ENCODE assay signal across 12 cellular contexts in genomic region chr7:44982535-44982923, GRCh38. TPM values are rescaled to one million over a fixed set of nuclear protein-coding genes. Genes with fewer than 3 reads are reported as not detected.
DNase-seq lines count a peak whose midpoint lies in the region; ATAC-seq and TF ChIP-seq lines count a peak whose summit lies in the region.
"Had no signal": no experiment of that assay in that cellular context is flagged by ENCODE, and none has a peak within 500 bp of the region (broad histone marks: within the 10 kb centered on the region; RNA-seq: fewer than 3 reads in every experiment).

No MANE protein-coding gene starts in this region.

- H3K9ac ChIP-seq in SU-DHL-6 (ENCODE audit: low read length): no peak overlapping the region

- ATAC-seq in HG02852 (IDR thresholded peaks at IDR 0.05; ENCODE audit: unreplicated experiment): no peak
- ATAC-seq in GM21447 (IDR thresholded peaks at IDR 0.05; ENCODE audit: unreplicated experiment): no peak

- H3K4me1 ChIP-seq in effector memory CD4-positive, alpha-beta T cell (ENCODE audit: control insufficient read depth, insufficient read depth, low read length, poor library complexity, severe bottlenecking): peaks cover 69% of the 10 kb centered on the region
- peaks cover 7% of the 10 kb centered on the region for H3K4me1 ChIP-seq in hepatocyte (ENCODE audit: insufficient read depth)

- H2AFZ ChIP-seq in SU-DHL-6 (ENCODE audit: low read depth, low read length, severe bottlenecking) (no peak overlapping the region), hepatocyte (no peak overlapping the region)

- no peaks in the 10 kb centered on the region for H3K27me3 ChIP-seq in SU-DHL-6 (ENCODE audit: low read length)
- no peaks in the 10 kb centered on the region for H3K27me3 ChIP-seq in effector memory CD4-positive, alpha-beta T cell (replicated peaks; ENCODE audit: control insufficient read depth, insufficient read depth, low read length, poor library complexity, severe bottlenecking)
- no peaks in the 10 kb centered on the region for H3K27me3 ChIP-seq in hepatocyte

- H3K9me2 ChIP-seq in SU-DHL-6 (replicated peaks; ENCODE audit: insufficient read depth, low read length) (no peaks in the 10 kb centered on the region), hepatocyte (replicated peaks; ENCODE audit: insufficient read depth) (no peaks in the 10 kb centered on the region)

- H3F3A ChIP-seq in SU-DHL-6 (ENCODE audit: insufficient read depth): peaks cover 72% of the 10 kb centered on the region

- peaks cover 12% of the 10 kb centered on the region for H4K20me1 ChIP-seq in SU-DHL-6 (ENCODE audit: low read depth, low read length)
- no peaks in the 10 kb centered on the region for H4K20me1 ChIP-seq in hepatocyte (ENCODE audit: insufficient read depth, poor library complexity, severe bottlenecking)

- peaks cover 47% of the 10 kb centered on the region for H3K79me2 ChIP-seq in SU-DHL-6 (ENCODE audit: insufficient read depth, low read length)
- H3K79me2 ChIP-seq in hepatocyte: peaks cover 9% of the 10 kb centered on the region

- H3K4me3 ChIP-seq in SU-DHL-6 (ENCODE audit: insufficient read depth, low read length, poor library complexity, severe bottlenecking) (no peak overlapping the region), hepatocyte (no peak overlapping the region)
- no peak overlapping the region for H3K4me3 ChIP-seq in effector memory CD4-positive, alpha-beta T cell (ENCODE audit: insufficient read depth, low read depth, low read length, poor library complexity, severe bottlenecking)

- no peaks in the 10 kb centered on the region for H3K9me3 ChIP-seq in SU-DHL-6 (ENCODE audit: insufficient read depth, low read length)
- H3K9me3 ChIP-seq in effector memory CD4-positive, alpha-beta T cell (ENCODE audit: control insufficient read depth, low read length): no peaks in the 10 kb centered on the region
- H3K9me3 ChIP-seq in hepatocyte (ENCODE audit: low read depth): no peaks in the 10 kb centered on the region

- peak; percentile 21 for DNase-seq in stimulated activated CD4-positive, alpha-beta T cell treated with anti-CD3 and anti-CD28 coated beads, Interleukin-15, amount 100 ng/mL, for 24 hours
- no peak for DNase-seq in stimulated activated CD4-positive, alpha-beta T cell treated with anti-CD3 and anti-CD28 coated beads, Interleukin-12 subunit alpha, Interleukin-12 subunit beta, amount 100 ng/mL, for 4 hours
- no peak for DNase-seq in effector memory CD4-positive, alpha-beta T cell
- DNase-seq in hepatocyte (ENCODE audit: low spot score) (no peak), HCEC 1CT (no peak)
- DNase-seq: anterior cingulate cortex; Kasumi-1; retina; stimulated activated CD4-positive, alpha-beta T cell treated with anti-CD3 and anti-CD28 coated beads, Interleukin-4, amount 100 ng/mL, for 1 hour had no signal

- H3K27ac ChIP-seq in SU-DHL-6 (ENCODE audit: low read depth, low read length): peak overlapping the region; percentile 95
- H3K27ac ChIP-seq in effector memory CD4-positive, alpha-beta T cell (ENCODE audit: insufficient read depth, low read length, poor library complexity, severe bottlenecking): peak overlapping the region; percentile 12
- no peak overlapping the region for H3K27ac ChIP-seq in hepatocyte

- TF ChIP-seq CTCF in SU-DHL-6 (IDR thresholded peaks at IDR 0.05; ENCODE audit: insufficient read depth, low read length, poor library complexity, severe bottlenecking) (no peak), hepatocyte (IDR thresholded peaks at IDR 0.05; ENCODE audit: poor library complexity) (no peak)

- WGBS in hepatocyte (ENCODE audit: low lambda C conversion rate, missing lambda C conversion rate): 100% methylated on average over 1 of the region's 1 CpG

- H3K36me3 ChIP-seq in SU-DHL-6 (ENCODE audit: low read length) (peaks cover 35% of the 10 kb centered on the region), hepatocyte (replicated peaks; ENCODE audit: insufficient read depth, low read depth) (no peaks in the 10 kb centered on the region)
- H3K36me3 ChIP-seq in effector memory CD4-positive, alpha-beta T cell (ENCODE audit: control insufficient read depth, insufficient read depth, low read length): peaks cover 31% of the 10 kb centered on the region

- H3K4me2 ChIP-seq in SU-DHL-6 (ENCODE audit: low read depth, low read length, poor library complexity, severe bottlenecking) (peak overlapping the region; percentile 83), hepatocyte (no peak overlapping the region)

RNA-seq across cellular contexts. Expression of gene MYO1G, which starts 3.7 kb away (rescaled TPM):
- total RNA-seq in hepatocyte: 0.03 TPM in 1 of 2 replicates, not detected in the other
- polyA plus RNA-seq in hepatocyte: 0.10 TPM in 1 of 2 replicates, not detected in the other

RNA-seq across cellular contexts. Expression of gene CCM2, which starts 17.5 kb away (rescaled TPM):
- 31.6 and 32.2 TPM in 2 replicates for total RNA-seq in hepatocyte
- 53.8 and 57.1 TPM in 2 replicates for polyA plus RNA-seq in hepatocyte
